8 cellular contexts compared by ENCODE assay signal in the genomic region with DNA sequence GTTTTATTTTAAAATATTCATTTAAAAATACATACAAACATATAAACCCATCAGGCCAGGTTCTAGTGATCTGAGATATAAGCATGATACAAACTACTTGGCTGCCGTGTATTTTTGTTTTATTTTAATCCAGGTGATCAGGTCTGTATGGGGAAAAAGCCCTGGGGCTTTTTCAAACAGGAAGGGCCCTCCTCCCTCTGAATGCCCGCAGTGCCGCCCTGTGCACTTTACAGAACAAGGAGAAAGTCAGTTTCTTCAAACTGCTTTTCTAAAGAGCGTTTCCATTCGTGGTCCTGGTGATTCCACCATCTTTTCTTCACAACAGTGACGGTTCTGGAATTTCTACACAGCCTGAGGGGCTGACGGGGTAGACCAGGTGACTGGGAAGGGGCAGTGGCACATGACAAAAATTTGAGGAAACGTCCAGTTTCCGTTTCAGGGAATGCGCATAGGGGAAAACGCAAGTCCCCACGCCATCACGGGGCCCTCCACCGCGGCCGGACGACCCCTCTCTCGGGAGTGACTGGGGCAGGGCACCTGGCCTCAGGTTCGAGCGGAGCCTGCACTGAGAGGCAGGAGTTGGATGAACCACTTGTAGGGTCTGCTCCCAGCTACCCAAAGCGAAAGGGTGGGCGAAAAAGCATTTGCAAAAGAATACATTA. TPM values are rescaled to one million over a fixed set of nuclear protein-coding genes. Genes with fewer than 3 reads are reported as not detected.
DNase-seq lines count a peak whose midpoint lies in the region; ATAC-seq and TF ChIP-seq lines count a peak whose summit lies in the region.

No MANE protein-coding gene starts in this region.

- no peaks in the 10 kb centered on the region for H3K27me3 ChIP-seq in BE2C
- H3K27me3 ChIP-seq in lung (ENCODE audit: control insufficient read depth, insufficient read depth): no peaks in the 10 kb centered on the region

- peaks cover 16% of the 10 kb centered on the region for H3K4me1 Mint-ChIP-seq in type B pancreatic cell (ENCODE audit: unreplicated experiment)

- H3K9me3 ChIP-seq in BE2C: no peaks in the 10 kb centered on the region
- H3K9me3 ChIP-seq in lung (ENCODE audit: control insufficient read depth in 2 of 2, insufficient read depth in 1 of 2, low read length in 1 of 2): peaks cover 0 to 2% of the 10 kb centered on the region in 2 donors

- H3K4me3 ChIP-seq in BE2C (ENCODE audit: low read depth, low read length) (peak overlapping the region; percentile 70), lung (peak overlapping the region; percentile 64)

- H3K36me3 Mint-ChIP-seq in type B pancreatic cell: peaks cover 4% of the 10 kb centered on the region

- H3K9me3 Mint-ChIP-seq in type B pancreatic cell: no peaks in the 10 kb centered on the region

- H3K27ac ChIP-seq in lung (ENCODE audit: low read depth in 1 of 2, low read length in 1 of 2): peak overlapping the region; percentile 86 to 92

- 5 to 6% methylated on average over 22 of the region's 22 CpGs for WGBS in lung, 2 donors

- TF ChIP-seq CTCF in BE2C (IDR thresholded peaks at IDR 0.05; ENCODE audit: low read depth, low read length): no peak
- no peak for TF ChIP-seq CTCF in lung (IDR thresholded peaks at IDR 0.05; ENCODE audit: control extremely low read depth, extremely low read depth)
- no peak for TF ChIP-seq CTCF in type B pancreatic cell (conservative IDR thresholded peaks at IDR 0.05)

- no peak for DNase-seq in BE2C
- peak; percentile 44 for DNase-seq in NCI-H146 treated with DMSO at 0.1 percent for 48 hours (lab: John Stamatoyannopoulos, UW; ENCODE audit: unreplicated experiment)
- peak; percentile 20 for DNase-seq in cerebellum (ENCODE audit: low spot score)
- no peak for DNase-seq in lung (ENCODE audit: low spot score)
- DNase-seq in type B pancreatic cell (ENCODE audit: extremely low spot score, unreplicated experiment): no peak
- DNase-seq in NCI-H1092 (lab: John Stamatoyannopoulos, UW): no peak
- DNase-seq in stimulated activated CD4-positive, alpha-beta T cell treated with anti-CD3 and anti-CD28 coated beads, Interleukin-1b, Interleukin-23, amount 100 ng/mL, for 48 hours: no peak

- no peaks in the 10 kb centered on the region for H3K4me1 ChIP-seq in BE2C
- H3K4me1 ChIP-seq in lung (ENCODE audit: control insufficient read depth in 2 of 2, insufficient read depth in 2 of 2, low read length in 2 of 2): peaks cover 0 to 4% of the 10 kb centered on the region in 2 donors

- H3K4me3 Mint-ChIP-seq in type B pancreatic cell: peak overlapping the region; percentile 89

- H3K36me3 ChIP-seq in BE2C (no peaks in the 10 kb centered on the region), lung (ENCODE audit: control insufficient read depth in 2 of 2, insufficient read depth in 2 of 2, low read length in 2 of 2) (no peaks in the 10 kb centered on the region)

- H3K27me3 Mint-ChIP-seq in type B pancreatic cell: peaks cover 33% of the 10 kb centered on the region

- H3K27ac Mint-ChIP-seq in type B pancreatic cell: peak overlapping the region; percentile 88

- ATAC-seq in lung (ENCODE audit: insufficient read depth, low FRiP score) (no peak), HG02610 (IDR thresholded peaks at IDR 0.05; ENCODE audit: unreplicated experiment) (no peak)

RNA-seq across cellular contexts. Expression of a gene that starts 1.1 kb away (rescaled TPM):
- polyA plus RNA-seq in BE2C (2012; ENCODE audit: insufficient read depth, insufficient read length, low read depth): 135 TPM
- total RNA-seq in cerebellum: 281 TPM
- 100 to 1,000 TPM; 431 to 715 TPM for total RNA-seq in lung
- polyA plus RNA-seq in lung: 100 to 1,000 TPM in 1 of 2 donors, 10 to 100 TPM in 1; 89.4 to 120 TPM
- total RNA-seq in type B pancreatic cell (ENCODE audit: low replicate concordance): 193 and 214 TPM in 2 replicates

Comparison
In these comparisons a context has a peak if more than half of its experiments do, and no peak if none do; other contexts are left out.
1. DNase-seq: peak in NCI-H146 treated with DMSO at 0.1 percent for 48 hours (single experiment) and cerebellum (single experiment); none in BE2C (single experiment), lung (single experiment), type B pancreatic cell (single experiment), NCI-H1092 (single experiment) and stimulated activated CD4-positive, alpha-beta T cell treated with anti-CD3 and anti-CD28 coated beads, Interleukin-1b, Interleukin-23, amount 100 ng/mL, for 48 hours (single experiment).